24 cellular contexts compared by ENCODE assay signal in genomic region chr21:36474591-36474990, GRCh38. TPM values are rescaled to one million over a fixed set of nuclear protein-coding genes. Genes with fewer than 3 reads are reported as not detected.
DNase-seq lines count a peak whose midpoint lies in the region; ATAC-seq, FAIRE-seq and TF ChIP-seq lines count a peak whose summit lies in the region.
"Had no signal": no experiment of that assay in that cellular context is flagged by ENCODE, and none has a peak within 500 bp of the region (broad histone marks: within the 10 kb centered on the region; RNA-seq: fewer than 3 reads in every experiment).

No MANE protein-coding gene starts in this region.

- H3K27ac Mint-ChIP-seq in neural progenitor cell = peak overlapping the region; percentile 7
- H3K27ac Mint-ChIP-seq: CD14-positive monocyte; CD4-positive, alpha-beta memory T cell; CD4-positive, CD25-positive, alpha-beta regulatory T cell had no signal

- H3K36me3 ChIP-seq in K562 (ENCODE audit: control insufficient read depth, insufficient read depth, low read length) (no peaks in the 10 kb centered on the region), neural progenitor cell (no peaks in the 10 kb centered on the region), left lung (no peaks in the 10 kb centered on the region)
- H3K36me3 ChIP-seq: BE2C, BLaER1 had no signal

- DNase-seq in K562 (ENCODE audit: extremely low read depth in 1 of 4, low spot score in 3 of 4) (no peak), neural progenitor cell (ENCODE audit: low spot score) (no peak), left lung (no peak), DMS153 (lab: John Stamatoyannopoulos, UW) (no peak)
- DNase-seq in stimulated activated CD4-positive, alpha-beta T cell treated with anti-CD3 and anti-CD28 coated beads, Interleukin-4, amount 100 ng/mL, for 4 hours = no peak
- DNase-seq: 8988T; ACHN; BE2C; C1 segment of cervical spinal cord; CD4-positive, alpha-beta memory T cell; CD4-positive, CD25-positive, alpha-beta regulatory T cell; CD8-positive, alpha-beta memory T cell; COR-L47; DMS 273 treated with DMSO at 0.1 percent for 48 hours; DMS79 treated with DMSO at 0.1 percent for 48 hours; GF-D8 had no signal

- no TSS peak for BruUV-seq in K562 (replicated peaks; lab: Mats Ljungman, UMichigan)

- CTCF ChIA-PET in K562 (lab: Yijun Ruan, JAX; ENCODE audit: low intra/inter-chr PET ratio) = no interaction called here

- peaks cover 7% of the 10 kb centered on the region for H3K4me1 Mint-ChIP-seq in neural progenitor cell
- H3K4me1 Mint-ChIP-seq: CD14-positive monocyte; CD4-positive, alpha-beta memory T cell; CD8-positive, alpha-beta memory T cell had no signal

- H3F3A ChIP-seq in neural progenitor cell (ENCODE audit: low read depth) = no peaks in the 10 kb centered on the region

- FAIRE-seq in K562 (lab: Jason Lieb, UNC) = peak; percentile 51
- FAIRE-seq: A204.1, G401.6, GM12891, GM19239 had no signal

- TF ChIP-seq POLR2A in K562 (conservative IDR thresholded peaks at IDR 0.05) = no peak

- H3K9ac ChIP-seq in K562 (ENCODE audit: insufficient read depth in 1 of 2, low read depth in 2 of 2, low read length in 2 of 2) (no peak overlapping the region), neural progenitor cell (no peak overlapping the region)
- H3K9ac ChIP-seq: BLaER1 had no signal

- peaks cover 0 to 2% of the 10 kb centered on the region in 2 experiments; a peak in 1 of 5 replicates for H3K4me1 ChIP-seq in K562 (replicated peaks in 1 of 2; ENCODE audit: control insufficient read depth in 2 of 2, insufficient read depth in 2 of 2, low read length in 2 of 2)
- H3K4me1 ChIP-seq in neural progenitor cell = no peaks in the 10 kb centered on the region
- H3K4me1 ChIP-seq in left lung = no peaks in the 10 kb centered on the region
- H3K4me1 ChIP-seq: BE2C, BLaER1 had no signal

- H3K27ac ChIP-seq in K562 (ENCODE audit: extremely low read depth, low read depth, low read length) = no peak overlapping the region
- H3K27ac ChIP-seq in neural progenitor cell = no peak overlapping the region
- H3K27ac ChIP-seq in left lung = no peak overlapping the region
- H3K27ac ChIP-seq: BLaER1 had no signal

- H3K4me2 ChIP-seq in K562 (ENCODE audit: insufficient read depth, low read length) (no peak overlapping the region), neural progenitor cell (no peak overlapping the region)
- H3K4me2 ChIP-seq: BLaER1 had no signal

- no peak overlapping the region for H3K4me3 Mint-ChIP-seq in neural progenitor cell
- H3K4me3 Mint-ChIP-seq: CD14-positive monocyte; CD4-positive, alpha-beta memory T cell; CD4-positive, CD25-positive, alpha-beta regulatory T cell had no signal

- H3K9me3 ChIP-seq in K562 (replicated peaks; ENCODE audit: control insufficient read depth, insufficient read depth, low read depth, low read length) (no peaks in the 10 kb centered on the region), neural progenitor cell (ENCODE audit: low read depth) (no peaks in the 10 kb centered on the region), left lung (no peaks in the 10 kb centered on the region)
- H3K9me3 ChIP-seq: BE2C, BLaER1 had no signal

- TF ChIP-seq RAD21 in K562 (CRISPR knock-in tag; conservative IDR thresholded peaks at IDR 0.05 in 1 of 2, IDR thresholded peaks at IDR 0.05 in 1 of 2) = no peak

- H3K4me3 ChIP-seq in K562 (no peak overlapping the region), neural progenitor cell (no peak overlapping the region), left lung (no peak overlapping the region)
- H3K4me3 ChIP-seq: BLaER1 had no signal

- 3% methylated on average over 6 of the region's 6 CpGs for WGBS in K562 (ENCODE audit: insufficient coverage, low coverage, missing lambda C conversion rate)

- POLR2A ChIA-PET in K562 (lab: Yijun Ruan, JAX) = interaction anchor here (0.6 to 1.2 kb wide), 2 partner anchors 46 to 132 kb away, joined by 3 read pairs; no protein-coding TSS in a partner anchor

- no peak for TF ChIP-seq EP300 in K562 (IDR thresholded peaks at IDR 0.05; ENCODE audit: low read length)

- H4K20me1 ChIP-seq in K562 (replicated peaks; ENCODE audit: control insufficient read depth, insufficient read depth, low read length) (peaks cover 3% of the 10 kb centered on the region; the same call in 1 of the 2 replicates), neural progenitor cell (ENCODE audit: low read depth) (no peaks in the 10 kb centered on the region)
- H4K20me1 ChIP-seq: BLaER1 had no signal

- no peaks in the 10 kb centered on the region for H3K36me3 Mint-ChIP-seq in neural progenitor cell
- H3K36me3 Mint-ChIP-seq: CD14-positive monocyte; CD4-positive, alpha-beta memory T cell; CD4-positive, CD25-positive, alpha-beta regulatory T cell; CD8-positive, alpha-beta memory T cell had no signal

- intact Hi-C loops in K562 (cut with micrococcal nuclease) = loop anchor here (5.0 kb wide), 1 partner anchor 52 kb away; no protein-coding TSS in a partner anchor
- intact Hi-C loops in left lung (cut with DNase I) = no loop called here

- H3K27me3 Mint-ChIP-seq in neural progenitor cell (ENCODE audit: insufficient read depth, low read depth) = peaks cover 3% of the 10 kb centered on the region
- H3K27me3 Mint-ChIP-seq: CD4-positive, CD25-positive, alpha-beta regulatory T cell had no signal

- no peak for ATAC-seq in K562
- ATAC-seq in left lung = no peak

- no peaks in the 10 kb centered on the region for H3K79me2 ChIP-seq in K562 (ENCODE audit: control insufficient read depth, insufficient read depth, low read length)
- H3K79me2 ChIP-seq in neural progenitor cell (ENCODE audit: low read depth) = no peaks in the 10 kb centered on the region

- H3K9me3 Mint-ChIP-seq in neural progenitor cell = peaks cover 5% of the 10 kb centered on the region

- TF ChIP-seq CTCF in K562 (IDR thresholded peaks at IDR 0.05 in 2 of 3, conservative IDR thresholded peaks at IDR 0.05 in 1 of 3; ENCODE audit: insufficient read depth in 2 of 3, low read depth in 1 of 3, low read length in 3 of 3) (no peak), neural progenitor cell (IDR thresholded peaks at IDR 0.05) (no peak), left lung (IDR thresholded peaks at IDR 0.05) (no peak)

- H3K9me1 ChIP-seq in K562 (ENCODE audit: control insufficient read depth, insufficient read depth, low read length) = no peaks in the 10 kb centered on the region

- in situ Hi-C loops in K562 (cut with MboI) = no loop called here

- no peak overlapping the region for H2AFZ ChIP-seq in K562 (ENCODE audit: low read depth, low read length)
- no peak overlapping the region for H2AFZ ChIP-seq in neural progenitor cell (replicated peaks)

- H3K27me3 ChIP-seq in K562 (ENCODE audit: control insufficient read depth in 2 of 2, insufficient read depth in 2 of 2, low read length in 2 of 2) (peaks cover 43 to 71% of the 10 kb centered on the region in 2 experiments), neural progenitor cell (no peaks in the 10 kb centered on the region), left lung (no peaks in the 10 kb centered on the region)
- H3K27me3 ChIP-seq: BLaER1 had no signal

TF ChIP-seq in K562, 482 proteins besides CTCF, POLR2A, EP300 and RAD21 (continues in another document):
- TF ChIP-seq STAT6 (CRISPR knock-in tag; IDR thresholded peaks at IDR 0.05) (no peak), OTX1 (CRISPR knock-in tag; IDR thresholded peaks at IDR 0.05) (no peak), ZNF740 (CRISPR knock-in tag; IDR thresholded peaks at IDR 0.05) (no peak), ZNF740 (tag; IDR thresholded peaks at IDR 0.05) (no peak), PRMT5 (CRISPR knock-in tag; IDR thresholded peaks at IDR 0.05) (no peak)

RNA-seq across cellular contexts. Expression of gene CLDN14, which starts 5.3 kb away (rescaled TPM):
- not detected in 2 replicates for total RNA-seq in K562 (2011; cell fraction: chromatin; rRNA removed; ENCODE audit: low replicate concordance)
- total RNA-seq in K562 (2011; cell fraction: nucleolus; rRNA removed) = not detected in 2 replicates
- not detected in 2 replicates for total RNA-seq in K562 (2011; cell fraction: nucleoplasm; rRNA removed)
- not detected in 2 replicates for total RNA-seq in K562 (2014; rRNA removed)
- total RNA-seq in K562 (2014; rRNA removed; fragmentation: Illumina TruSeq; extraction: Trizol) = not detected in 2 replicates
- not detected in 2 replicates for total RNA-seq in K562 (2015; rRNA removed; fragmentation: Illumina TruSeq; extraction: Trizol)
- not detected in 2 replicates for total RNA-seq in K562 (2021)
- not detected in 2 replicates for polyA plus RNA-seq in K562 (2011; rRNA removed)
- polyA plus RNA-seq in K562 (2011; cell fraction: cytosol; rRNA removed) = not detected in 2 replicates
- polyA plus RNA-seq in K562 (2011; cell fraction: nucleus; rRNA removed) = not detected in 2 replicates
- not detected in 2 replicates for polyA plus RNA-seq in K562 (2012)
- not detected in 2 replicates for polyA plus RNA-seq in K562 (2014; fragmentation: Illumina TruSeq; extraction: Trizol)
- not detected for polyA plus RNA-seq in K562 (2014; fragmentation: Nextera tagmentation; extraction: Ambion mirVana)
- not detected in 2 replicates for polyA plus RNA-seq in K562 (2014; rRNA removed)
- not detected in 2 replicates for polyA minus RNA-seq in K562 (2011; rRNA and poly(A)+ RNA removed)
- not detected in 2 replicates for polyA minus RNA-seq in K562 (2011; cell fraction: cytosol; rRNA and poly(A)+ RNA removed)
- not detected in 2 replicates for polyA minus RNA-seq in K562 (2011; cell fraction: nucleus; rRNA and poly(A)+ RNA removed)
- not detected in 2 replicates for total RNA-seq in neural progenitor cell (ENCODE audit: low replicate concordance)
- not detected for total RNA-seq in left lung
- total RNA-seq: A673; CD4-positive, alpha-beta memory T cell; CD4-positive, CD25-positive, alpha-beta regulatory T cell; CD8-positive, alpha-beta memory T cell had no signal
- polyA plus RNA-seq: AG04450; CD14-positive monocyte; CD4-positive, alpha-beta memory T cell; CD4-positive, CD25-positive, alpha-beta regulatory T cell; CD8-positive, alpha-beta memory T cell had no signal
